In genomic region chr1:2166254-2166653, GRCh38 we compare ENCODE assay signal across 1 cellular context.
TF ChIP-seq lines count a peak whose summit lies in the region.

No MANE protein-coding gene starts in this region.

TF ChIP-seq in K562, 482 proteins besides CTCF, POLR2A, EP300 and RAD21:
- TF ChIP-seq PATZ1 (CRISPR knock-in tag; IDR thresholded peaks at IDR 0.05; ENCODE audit: borderline replicate concordance) (no peak), E2F6 (IDR thresholded peaks at IDR 0.05; ENCODE audit: borderline replicate concordance in 1 of 2, extremely low read depth in 1 of 2, insufficient read depth in 1 of 2, insufficient read length in 1 of 2, low read depth in 1 of 2, low read length in 1 of 2, poor library complexity in 1 of 2, severe bottlenecking in 1 of 2) (peak in 1 of 2 experiments; percentile 53), ZNF212 (CRISPR knock-in tag; IDR thresholded peaks at IDR 0.05) (no peak), POU5F1 (IDR thresholded peaks at IDR 0.05; ENCODE audit: borderline replicate concordance, low read depth, low read length, partially characterized antibody) (no peak), ATF4 (CRISPR knock-in tag; IDR thresholded peaks at IDR 0.05) (no peak), DDX20 (tag; IDR thresholded peaks at IDR 0.05; ENCODE audit: low read depth) (no peak), USF2 (CRISPR knock-in tag; IDR thresholded peaks at IDR 0.05) (0 out of 2 replicates have a peak, but pooled peaks have one; percentile 19), ETS2 (tag; IDR thresholded peaks at IDR 0.05; ENCODE audit: borderline replicate concordance, poor library complexity, severe bottlenecking) (no peak), CREB3L1 (IDR thresholded peaks at IDR 0.05; ENCODE audit: borderline replicate concordance, low read depth) (no peak), ZNF76 (CRISPR knock-in tag; IDR thresholded peaks at IDR 0.05; ENCODE audit: borderline replicate concordance) (no peak), CREM (IDR thresholded peaks at IDR 0.05; ENCODE audit: low read depth) (no peak), ETS1 (conservative IDR thresholded peaks at IDR 0.05; ENCODE audit: control insufficient read depth, low read depth, low read length) (no peak), ZNF561 (CRISPR knock-in tag; conservative IDR thresholded peaks at IDR 0.05) (no peak), SMARCA4 (IDR thresholded peaks at IDR 0.05) (no peak), RBM25 (IDR thresholded peaks at IDR 0.05; ENCODE audit: low read depth, low read length, severe bottlenecking) (no peak), ESRRA (IDR thresholded peaks at IDR 0.05; ENCODE audit: borderline replicate concordance, low read depth) (no peak), PYGO2 (tag; IDR thresholded peaks at IDR 0.05) (no peak), ZNF408 (CRISPR knock-in tag; IDR thresholded peaks at IDR 0.05; ENCODE audit: low read depth) (no peak), U2AF1 (optimal IDR thresholded peaks at IDR 0.05; ENCODE audit: low read depth, low read length) (no peak), USF1 (CRISPR knock-in tag; IDR thresholded peaks at IDR 0.05) (peak; percentile 48; the same call in 1 of the 2 replicates), MCM3 (IDR thresholded peaks at IDR 0.05) (no peak), CSDE1 (IDR thresholded peaks at IDR 0.05) (no peak), LEF1 (IDR thresholded peaks at IDR 0.05) (no peak), L3MBTL2 (IDR thresholded peaks at IDR 0.05) (peak; percentile 41; the same call in 1 of the 2 replicates), PKNOX1 (IDR thresholded peaks at IDR 0.05) (peak; percentile 73), ZNF589 (CRISPR knock-in tag; IDR thresholded peaks at IDR 0.05; ENCODE audit: low read depth) (no peak), NELFE (IDR thresholded peaks at IDR 0.05; ENCODE audit: insufficient read depth, insufficient read length) (no peak), KDM4B (IDR thresholded peaks at IDR 0.05; ENCODE audit: borderline replicate concordance in 2 of 2, low read depth in 1 of 2) (no peak), MAFG (tag; conservative IDR thresholded peaks at IDR 0.05) (no peak), HIVEP1 (CRISPR knock-in tag; IDR thresholded peaks at IDR 0.05) (no peak), MAFK (IDR thresholded peaks at IDR 0.05; ENCODE audit: low read length) (no peak), MAFF (IDR thresholded peaks at IDR 0.05; ENCODE audit: low read length) (no peak), ZNF778 (CRISPR knock-in tag; IDR thresholded peaks at IDR 0.05) (no peak)
TF ChIP-seq in K562: peak in this region for 5.
